In the genomic region with DNA sequence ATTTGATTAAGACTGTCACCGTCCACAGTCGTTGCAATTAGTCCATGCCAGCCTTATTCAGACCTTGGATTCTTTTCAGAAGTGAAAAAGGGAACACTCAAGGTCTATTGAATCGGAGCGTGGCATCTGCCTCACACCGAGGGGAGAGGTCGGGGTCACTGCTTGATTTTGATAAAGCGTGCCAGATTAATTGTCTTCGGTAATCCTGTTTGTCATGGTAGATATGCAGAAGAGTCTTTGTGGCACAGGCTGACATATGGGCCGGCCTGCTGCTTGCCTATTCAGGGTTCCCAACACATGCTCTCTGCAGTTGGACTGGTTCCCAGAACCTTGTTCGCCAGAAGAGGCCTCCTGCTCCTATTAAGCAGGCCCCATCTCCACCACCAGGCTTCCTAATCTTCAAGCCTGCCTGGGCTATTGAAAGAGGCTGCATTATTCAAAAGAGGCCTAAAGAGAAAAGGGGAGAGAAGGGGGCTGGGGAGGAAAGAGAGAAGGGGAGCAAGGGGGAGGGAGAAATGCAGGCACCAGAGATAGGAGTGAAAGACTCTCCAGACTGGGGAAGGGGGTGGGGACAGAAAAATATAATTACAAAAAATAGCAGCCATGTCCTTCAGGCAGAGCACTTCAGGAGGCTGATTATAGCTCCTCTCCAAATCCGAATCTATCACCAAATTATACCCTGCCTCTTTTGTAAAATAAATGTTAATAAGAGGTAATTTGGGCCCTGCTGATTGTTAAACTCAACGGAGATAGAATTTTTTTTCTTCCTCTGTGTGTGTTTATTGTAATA, we compare ENCODE assay signal across 9 cellular contexts.
DNase-seq lines count a peak whose midpoint lies in the region; ATAC-seq and TF ChIP-seq lines count a peak whose summit lies in the region.
"Had no signal": no experiment of that assay in that cellular context is flagged by ENCODE, and none has a peak within 500 bp of the region (broad histone marks: within the 10 kb centered on the region; RNA-seq: fewer than 3 reads in every experiment).

No MANE protein-coding gene starts in this region.

- H3K4me3 ChIP-seq in dorsolateral prefrontal cortex = peak overlapping the region in 2 of 59 donors; percentile 19 to 27

- no peaks in the 10 kb centered on the region for H3K27me3 ChIP-seq in dorsolateral prefrontal cortex

- DNase-seq in DMS 273 treated with DMSO at 0.1 percent for 48 hours (lab: John Stamatoyannopoulos, UW) (peak; percentile 99), NCI-H2196 treated with DMSO at 0.1 percent for 48 hours (lab: John Stamatoyannopoulos, UW; ENCODE audit: unreplicated experiment) (peak; percentile 94), dorsolateral prefrontal cortex (peak; percentile 37 to 95 (median 71)), mucosa of gallbladder (ENCODE audit: low spot score) (peak; percentile 53), A172 (ENCODE audit: low spot score) (no peak)
- DNase-seq: mammary epithelial cell had no signal

- H3K27ac ChIP-seq in dorsolateral prefrontal cortex = peak overlapping the region in 30 of 59 donors; percentile 8 to 73 (median 44)

- ATAC-seq in HG02623 (IDR thresholded peaks at IDR 0.05; ENCODE audit: unreplicated experiment) (no peak), HG02642 (IDR thresholded peaks at IDR 0.05; ENCODE audit: poor library complexity, unreplicated experiment) (no peak), HG02973 (IDR thresholded peaks at IDR 0.05; ENCODE audit: unreplicated experiment) (no peak)

- intact Hi-C loops in dorsolateral prefrontal cortex (cut with DNase I) = loop anchor here in 1 of 2 donors (5.0 to 10.0 kb wide), 2 partner anchors 102 to 146 kb away; no protein-coding TSS in a partner anchor

- TF ChIP-seq CTCF in dorsolateral prefrontal cortex (IDR thresholded peaks at IDR 0.05 in 54 of 56, conservative IDR thresholded peaks at IDR 0.05 in 2 of 56; ENCODE audit: low read depth in 1 of 56, partially characterized antibody in 56 of 56) = peak in 8 of 56 donors; percentile 6 to 20 (median 16)
